ENCODE assay signal across 21 cellular contexts in genomic region chr12:93751864-93752610, GRCh38.
A peak's percentile ranks its signal among the peaks of the same experiment; 100 is the strongest.
DNase-seq lines count a peak whose midpoint lies in the region; ATAC-seq and TF ChIP-seq lines count a peak whose summit lies in the region.
"Had no signal": no experiment of that assay in that cellular context is flagged by ENCODE, and none has a peak within 500 bp of the region (broad histone marks: within the 10 kb centered on the region; RNA-seq: fewer than 3 reads in every experiment).

No MANE protein-coding gene starts in this region.

- peaks cover 19% of the 10 kb centered on the region for H3K9me3 Mint-ChIP-seq in activated T-cell treated with anti-CD3 and anti-CD28 coated beads, Interleukin-2, amount 50 U/mL, for 4 hours
- H3K9me3 Mint-ChIP-seq in CD14-positive monocyte = peaks cover 9 to 30% (median 18%) of the 10 kb centered on the region in 7 donors

- no peaks in the 10 kb centered on the region for H3K9me3 ChIP-seq in vagina
- H3K9me3 ChIP-seq: HAP-1, psoas muscle had no signal

- in situ Hi-C loops in brain microvascular endothelial cell (cut with HindIII; ENCODE audit: low pct_ligation_motif_present, low sequenced_read_pairs) = no loop called here

- peaks cover 10% of the 10 kb centered on the region for H3K4me1 Mint-ChIP-seq in activated T-cell treated with anti-CD3 and anti-CD28 coated beads, Interleukin-2, amount 50 U/mL, for 4 hours (ENCODE audit: low read depth)
- peaks cover 5% of the 10 kb centered on the region for H3K4me1 Mint-ChIP-seq in CD14-positive monocyte

- H3K4me3 ChIP-seq in brain microvascular endothelial cell (ENCODE audit: low read depth, low read length) (no peak overlapping the region), foreskin fibroblast (ENCODE audit: low read depth in 1 of 2, low read length in 2 of 2) (no peak overlapping the region), vagina (no peak overlapping the region)
- H3K4me3 ChIP-seq: body of pancreas, dorsolateral prefrontal cortex, HAP-1, psoas muscle had no signal

- TF ChIP-seq CTCF in brain microvascular endothelial cell (IDR thresholded peaks at IDR 0.05; ENCODE audit: low read depth, low read length, missing control alignments) = no peak
- TF ChIP-seq CTCF in foreskin fibroblast (IDR thresholded peaks at IDR 0.05; ENCODE audit: low read depth, low read length) = no peak
- TF ChIP-seq CTCF in vagina (IDR thresholded peaks at IDR 0.05) = no peak
- no peak for TF ChIP-seq CTCF in CD14-positive monocyte (IDR thresholded peaks at IDR 0.05)

- no peak overlapping the region for H3K27ac ChIP-seq in brain microvascular endothelial cell
- H3K27ac ChIP-seq in vagina = peak overlapping the region; percentile 36
- H3K27ac ChIP-seq: body of pancreas, dorsolateral prefrontal cortex, foreskin keratinocyte, psoas muscle had no signal

- no peaks in the 10 kb centered on the region for H3K36me3 ChIP-seq in brain microvascular endothelial cell (replicated peaks)
- H3K36me3 ChIP-seq in vagina = no peaks in the 10 kb centered on the region
- H3K36me3 ChIP-seq: HAP-1 had no signal

- DNase-seq in NCI-H187 (lab: John Stamatoyannopoulos, UW) = peak; percentile 28 to 31
- DNase-seq in NCI-H187 treated with DMSO at 0.1 percent for 48 hours (lab: John Stamatoyannopoulos, UW) = no peak
- peak; percentile 47 for DNase-seq in brain microvascular endothelial cell
- peak; percentile 58 to 66 for DNase-seq in foreskin fibroblast
- no peak for DNase-seq in vagina (ENCODE audit: extremely low spot score in 2 of 2)
- DNase-seq in activated T-cell treated with anti-CD3 and anti-CD28 coated beads, Interleukin-2, amount 50 U/mL, for 4 hours = no peak
- no peak for DNase-seq in CD14-positive monocyte (ENCODE audit: low spot score)
- DNase-seq in epidermal melanocyte (ENCODE audit: insufficient read length, low spot score) = no peak
- DNase-seq: 8988T; activated gamma-delta T cell treated with Interleukin-2 at 50 U/mL for 16 hours; body of pancreas; dorsolateral prefrontal cortex; naive thymus-derived CD4-positive, alpha-beta T cell; NCI-H2029; psoas muscle; SIG-M5; stimulated activated naive CD4-positive, alpha-beta T cell; trophoblast cell had no signal

- peaks cover 12% of the 10 kb centered on the region for H3K36me3 Mint-ChIP-seq in activated T-cell treated with anti-CD3 and anti-CD28 coated beads, Interleukin-2, amount 50 U/mL, for 4 hours (ENCODE audit: insufficient read depth)
- H3K36me3 Mint-ChIP-seq in CD14-positive monocyte = peaks cover 0 to 4% of the 10 kb centered on the region in 2 donors

- H3K4me3 Mint-ChIP-seq in activated T-cell treated with anti-CD3 and anti-CD28 coated beads, Interleukin-2, amount 50 U/mL, for 4 hours = no peak overlapping the region
- H3K4me3 Mint-ChIP-seq in CD14-positive monocyte = no peak overlapping the region
- H3K4me3 Mint-ChIP-seq: naive thymus-derived CD4-positive, alpha-beta T cell had no signal

- no peak overlapping the region for H3K27ac Mint-ChIP-seq in CD14-positive monocyte
- H3K27ac Mint-ChIP-seq: naive thymus-derived CD4-positive, alpha-beta T cell had no signal

- intact Hi-C loops in vagina (cut with DNase I) = no loop called here
- intact Hi-C loops in CD14-positive monocyte (cut with micrococcal nuclease) = no loop called here

- no peak for TF ChIP-seq POLR2A in vagina (IDR thresholded peaks at IDR 0.05)

- no peaks in the 10 kb centered on the region for H3K27me3 Mint-ChIP-seq in activated T-cell treated with anti-CD3 and anti-CD28 coated beads, Interleukin-2, amount 50 U/mL, for 4 hours (ENCODE audit: low read depth)
- peaks cover 0 to 5% (median 2%) of the 10 kb centered on the region in 3 donors for H3K27me3 Mint-ChIP-seq in CD14-positive monocyte (ENCODE audit: low read depth in 3 of 3)
- H3K27me3 Mint-ChIP-seq: naive thymus-derived CD4-positive, alpha-beta T cell had no signal

- ATAC-seq in activated T-cell treated with anti-CD3 and anti-CD28 coated beads, Interleukin-2, amount 50 U/mL, for 4 hours = no peak
- ATAC-seq: activated CD4-positive, CD25-positive, alpha-beta regulatory T cell treated with anti-CD3 and anti-CD28 coated beads, Interleukin-2, amount 50 U/mL, for 24 hours; body of pancreas; foreskin keratinocyte; naive thymus-derived CD4-positive, alpha-beta T cell; psoas muscle had no signal

- H3K27me3 ChIP-seq in brain microvascular endothelial cell (replicated peaks) (no peaks in the 10 kb centered on the region), vagina (no peaks in the 10 kb centered on the region)
- H3K27me3 ChIP-seq: body of pancreas, dorsolateral prefrontal cortex, foreskin keratinocyte had no signal

- peaks cover 32% of the 10 kb centered on the region for H3K4me1 ChIP-seq in vagina
- H3K4me1 ChIP-seq: body of pancreas, HAP-1 had no signal

Comparison
In these comparisons a context has a peak if more than half of its experiments do, and no peak if none do; other contexts are left out.
1. DNase-seq: peak in NCI-H187 (2 of 2), brain microvascular endothelial cell (single experiment) and foreskin fibroblast (2 of 2); none in NCI-H187 treated with DMSO at 0.1 percent for 48 hours (single experiment), vagina (0 of 2), activated T-cell treated with anti-CD3 and anti-CD28 coated beads, Interleukin-2, amount 50 U/mL, for 4 hours (single experiment), CD14-positive monocyte (single experiment) and epidermal melanocyte (single experiment).